Comparison of ENCODE assay signal across 9 cellular contexts in genomic region chr6:33000053-33000452, GRCh38. TPM values are rescaled to one million over a fixed set of nuclear protein-coding genes. Genes with fewer than 3 reads are reported as not detected.
A peak's percentile ranks its signal among the peaks of the same experiment; 100 is the strongest.
DNase-seq lines count a peak whose midpoint lies in the region; ATAC-seq and TF ChIP-seq lines count a peak whose summit lies in the region.
"Had no signal": no experiment of that assay in that cellular context is flagged by ENCODE, and none has a peak within 500 bp of the region (broad histone marks: within the 10 kb centered on the region; RNA-seq: fewer than 3 reads in every experiment).

No MANE protein-coding gene starts in this region.

- peak in 3 of 4 donors; percentile 25 to 32 (median 31) for ATAC-seq in right lobe of liver
- ATAC-seq in GM18870 (IDR thresholded peaks at IDR 0.05; ENCODE audit: unreplicated experiment), result no peak
- no peak for ATAC-seq in GM19452 (IDR thresholded peaks at IDR 0.05; ENCODE audit: unreplicated experiment)
- ATAC-seq in GM19023 (IDR thresholded peaks at IDR 0.05; ENCODE audit: unreplicated experiment), result no peak

- H3K27ac ChIP-seq in HEK293 (ENCODE audit: extremely low read depth, low read depth, low read length) (no peak overlapping the region), WERI-Rb-1 (no peak overlapping the region), right lobe of liver (no peak overlapping the region)

- H3K4me3 ChIP-seq in HEK293 (ENCODE audit: low read depth, low read length) (no peak overlapping the region), WERI-Rb-1 (ENCODE audit: low read depth, low read length) (no peak overlapping the region), right lobe of liver (no peak overlapping the region)
- H3K4me3 ChIP-seq: HAP-1 had no signal

- whole genome bisulfite sequencing in right lobe of liver (ENCODE audit: insufficient coverage, low coverage, low lambda C conversion rate, missing lambda C conversion rate), result 20% methylated on average over 8 of the region's 8 CpGs

- H3K4me1 ChIP-seq in HEK293 (ENCODE audit: control insufficient read depth, insufficient read depth, low read length) (no peaks in the 10 kb centered on the region), right lobe of liver (no peaks in the 10 kb centered on the region)
- H3K4me1 ChIP-seq: HAP-1 had no signal

- no peak for TF ChIP-seq POLR2A in right lobe of liver (IDR thresholded peaks at IDR 0.05)

- POLR2A ChIA-PET in HEK293 (lab: Yijun Ruan, JAX), result interaction anchor here (2.1 kb wide), 1 partner anchor 28 kb away, joined by 7 read pairs; no protein-coding TSS in a partner anchor

- H3K36me3 ChIP-seq in HEK293 (ENCODE audit: control insufficient read depth in 2 of 2, insufficient read depth in 1 of 2, low read length in 2 of 2) (no peaks in the 10 kb centered on the region), WERI-Rb-1 (no peaks in the 10 kb centered on the region), right lobe of liver (no peaks in the 10 kb centered on the region)
- H3K36me3 ChIP-seq: HAP-1 had no signal

- CTCF ChIA-PET in HEK293 (lab: Yijun Ruan, JAX), result interaction anchor here (0.6 to 4.6 kb wide), 19 partner anchors 12 to 288 kb away, joined by 3 to 42 read pairs (median 4); no protein-coding TSS in a partner anchor

- no peaks in the 10 kb centered on the region for H3K27me3 ChIP-seq in WERI-Rb-1 (ENCODE audit: insufficient read depth, low read depth, severe bottlenecking)
- H3K27me3 ChIP-seq in right lobe of liver, result no peaks in the 10 kb centered on the region

- intact Hi-C loops in right lobe of liver (cut with DNase I), result no loop called here

- TF ChIP-seq CTCF in HEK293 (tag by site-specific recombination; IDR thresholded peaks at IDR 0.05), result peak; percentile 74
- peak; percentile 91 for TF ChIP-seq CTCF in WERI-Rb-1 (IDR thresholded peaks at IDR 0.05; ENCODE audit: low read depth, low read length)
- TF ChIP-seq CTCF in right lobe of liver (IDR thresholded peaks at IDR 0.05), result peak in 2 of 4 donors; percentile 12 to 38

- H3K9me3 ChIP-seq in HEK293 (ENCODE audit: control insufficient read depth, insufficient read depth, low read depth, low read length), result no peaks in the 10 kb centered on the region
- H3K9me3 ChIP-seq in WERI-Rb-1 (ENCODE audit: severe bottlenecking), result no peaks in the 10 kb centered on the region
- no peaks in the 10 kb centered on the region for H3K9me3 ChIP-seq in right lobe of liver
- H3K9me3 ChIP-seq: HAP-1 had no signal

- DNase-seq in DMS53 (lab: John Stamatoyannopoulos, UW), result peak; percentile 49
- DNase-seq in DMS53 treated with DMSO at 0.1 percent for 48 hours (lab: John Stamatoyannopoulos, UW; ENCODE audit: unreplicated experiment), result no peak
- DNase-seq in WERI-Rb-1, result peak; percentile 81
- no peak for DNase-seq in right lobe of liver

TF ChIP-seq in HEK293, 187 proteins besides CTCF, POLR2A, EP300 and RAD21:
- TF ChIP-seq ZNF18 (tag by site-specific recombination; IDR thresholded peaks at IDR 0.05), result no peak
- 0 out of 2 replicates have a peak, but pooled peaks have one; percentile 5 for TF ChIP-seq PRDM1 (tag by site-specific recombination; IDR thresholded peaks at IDR 0.05)
- peak; percentile 67 for TF ChIP-seq ZNF654 (tag by site-specific recombination; IDR thresholded peaks at IDR 0.05; ENCODE audit: low read depth)
TF ChIP-seq in HEK293: peak in this region for 2.

RNA-seq across cellular contexts. Expression of gene HLA-DOA, which starts 9.3 kb away (rescaled TPM):
- 1 to 10 TPM in 5 of 6 experiments, under 1 TPM in 1; 0.37 to 3.3 (median 1.2) TPM for total RNA-seq in right lobe of liver

RNA-seq across cellular contexts. Expression of gene BRD2, which starts 31.7 kb away (rescaled TPM):
- total RNA-seq in right lobe of liver, result 100 to 1,000 TPM in 1 of 6 experiments, 10 to 100 TPM in 5; 66.3 to 111 (median 73.7) TPM

RNA-seq across cellular contexts. Expression of gene HLA-DMA, which starts 47.2 kb away (rescaled TPM):
- 10 to 100 TPM in 4 of 6 experiments, 1 to 10 TPM in 2; 6.9 to 26.2 (median 10.7) TPM for total RNA-seq in right lobe of liver

RNA-seq across cellular contexts. Expression of gene HLA-DMB, which starts 59.2 kb away (rescaled TPM):
- 10 to 100 TPM in 1 of 6 experiments, 1 to 10 TPM in 5; 1.8 to 22.0 (median 6.5) TPM for total RNA-seq in right lobe of liver

Comparison
In these comparisons a context has a peak if more than half of its experiments do, and no peak if none do; other contexts are left out.
1. DNase-seq: peak in DMS53 (single experiment) and WERI-Rb-1 (single experiment); none in DMS53 treated with DMSO at 0.1 percent for 48 hours (single experiment) and right lobe of liver (0 of 3).
2. ATAC-seq: peak in right lobe of liver (3 of 4); none in GM18870 (single experiment), GM19452 (single experiment) and GM19023 (single experiment).